Comparison of ENCODE assay signal across 34 cellular contexts in the genomic region with DNA sequence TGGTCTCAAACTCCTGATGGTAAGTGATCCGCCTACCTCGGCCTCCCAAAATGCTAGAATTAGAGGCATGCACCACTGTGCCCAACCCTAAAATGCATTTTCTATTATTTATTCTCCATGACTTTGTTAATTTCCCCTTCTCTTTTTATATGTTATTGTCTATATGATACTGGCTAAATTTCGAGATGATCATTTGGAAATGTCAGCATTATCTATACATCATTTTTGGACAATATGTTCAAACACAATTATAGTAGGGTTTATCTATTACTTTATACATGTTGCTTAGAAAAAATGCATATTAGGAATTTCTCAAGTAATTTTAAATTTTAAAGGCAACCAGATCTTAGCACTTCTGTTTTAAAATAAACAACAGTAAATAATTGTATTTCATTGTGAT. TPM values are rescaled to one million over a fixed set of nuclear protein-coding genes. Genes with fewer than 3 reads are reported as not detected.
DNase-seq lines count a peak whose midpoint lies in the region; ATAC-seq, FAIRE-seq and TF ChIP-seq lines count a peak whose summit lies in the region.
"Had no signal": no experiment of that assay in that cellular context is flagged by ENCODE, and none has a peak within 500 bp of the region (broad histone marks: within the 10 kb centered on the region; RNA-seq: fewer than 3 reads in every experiment).

No MANE protein-coding gene starts in this region.

- FAIRE-seq in GM12878 (lab: Jason Lieb, UNC) = no peak
- FAIRE-seq in K562 (lab: Jason Lieb, UNC) = no peak
- FAIRE-seq: A204.1, A549, D721Med had no signal

- RAD21 ChIA-PET in GM12878 (lab: Charles Lee; ENCODE audit: unreplicated experiment) = no interaction called here

- no peaks in the 10 kb centered on the region for H3K36me3 Mint-ChIP-seq in T-helper 1 cell treated with Interleukin-12 subunit alpha and Interleukin-12 subunit beta and Interleukin-4 antibody, amounts not matched to agents 30 μg/mL and 1 μg/mL, for 36 hours (ENCODE audit: low read depth)
- H3K36me3 Mint-ChIP-seq: CD14-positive monocyte; CD4-positive, alpha-beta memory T cell; CD4-positive, CD25-positive, alpha-beta regulatory T cell; CD8-positive, alpha-beta T cell had no signal

- TF ChIP-seq EP300 in GM12878 (IDR thresholded peaks at IDR 0.05; ENCODE audit: borderline replicate concordance in 1 of 2, control insufficient read depth in 1 of 2, low read depth in 2 of 2, low read length in 2 of 2) = no peak
- TF ChIP-seq EP300 in K562 (IDR thresholded peaks at IDR 0.05; ENCODE audit: low read length) = no peak

- intact Hi-C loops in GM12878 (cut with micrococcal nuclease; ENCODE audit: unreplicated experiment) = no loop called here
- intact Hi-C loops in K562 (cut with micrococcal nuclease) = loop anchor here (2.0 to 5.0 kb wide), 2 partner anchors 33 to 45 kb away; no protein-coding TSS in a partner anchor

- H3K27ac ChIP-seq in GM12878 (ENCODE audit: control insufficient read depth, insufficient read depth) (peak overlapping the region; percentile 58; the same call in 1 of the 2 replicates), K562 (ENCODE audit: extremely low read depth, low read depth, low read length) (peak overlapping the region; percentile 78; the same call in 2 of the 3 replicates)
- H3K27ac ChIP-seq: 22Rv1, A549, BLaER1, C4-2B had no signal

- SMC1A ChIA-PET in GM12878 (lab: Charles Lee; ENCODE audit: uncharacterized antibody, unreplicated experiment) = no interaction called here

- H3K4me2 ChIP-seq in GM12878 (ENCODE audit: control insufficient read depth, insufficient read depth) = no peak overlapping the region
- no peak overlapping the region for H3K4me2 ChIP-seq in K562 (ENCODE audit: insufficient read depth, low read length)
- H3K4me2 ChIP-seq: A549, BLaER1 had no signal

- ATAC-seq in GM12878 (no peak), K562 (no peak)
- ATAC-seq: A549 had no signal

- peaks cover 12% of the 10 kb centered on the region for H3K4me1 Mint-ChIP-seq in T-helper 1 cell treated with Interleukin-12 subunit alpha and Interleukin-12 subunit beta and Interleukin-4 antibody, amounts not matched to agents 30 μg/mL and 1 μg/mL, for 36 hours (ENCODE audit: low read depth)

- H3K9me3 ChIP-seq in GM12878 (replicated peaks; ENCODE audit: control insufficient read depth, insufficient read depth, low read length) (no peaks in the 10 kb centered on the region; the same call in 2 of the 3 replicates), K562 (replicated peaks; ENCODE audit: control insufficient read depth, insufficient read depth, low read depth, low read length) (peaks cover 3% of the 10 kb centered on the region; the same call in 1 of the 2 replicates)
- H3K9me3 ChIP-seq: A549; BE2C; BLaER1; BLaER1 treated with 17β-estradiol and CSF1 and Interleukin-3, amounts not matched to agents 10 nM and 100 nM; Caco-2 had no signal

- H3K79me2 ChIP-seq in GM12878 (ENCODE audit: control insufficient read depth, insufficient read depth, low read length) = no peaks in the 10 kb centered on the region
- H3K79me2 ChIP-seq in K562 (ENCODE audit: control insufficient read depth, insufficient read depth, low read length) = no peaks in the 10 kb centered on the region

- no peak overlapping the region for H3K4me3 Mint-ChIP-seq in T-helper 1 cell treated with Interleukin-12 subunit alpha and Interleukin-12 subunit beta and Interleukin-4 antibody, amounts not matched to agents 30 μg/mL and 1 μg/mL, for 36 hours
- H3K4me3 Mint-ChIP-seq: B cell; CD14-positive monocyte; CD4-positive, alpha-beta memory T cell; CD4-positive, alpha-beta T cell; CD8-positive, alpha-beta memory T cell had no signal

- H3K4me3 ChIP-seq in GM12878 (no peak overlapping the region), K562 (no peak overlapping the region)
- H3K4me3 ChIP-seq: A549; BLaER1; BLaER1 treated with 17β-estradiol and CSF1 and Interleukin-3, amounts not matched to agents 10 nM and 100 nM had no signal

- no peak for TF ChIP-seq RAD21 in GM12878 (IDR thresholded peaks at IDR 0.05; ENCODE audit: insufficient read depth, low read depth, low read length)
- no peak for TF ChIP-seq RAD21 in K562 (CRISPR knock-in tag; conservative IDR thresholded peaks at IDR 0.05 in 1 of 2, IDR thresholded peaks at IDR 0.05 in 1 of 2)

- TF ChIP-seq POLR2A in GM12878 (IDR thresholded peaks at IDR 0.05; ENCODE audit: low read depth, low read length) = no peak
- TF ChIP-seq POLR2A in K562 (conservative IDR thresholded peaks at IDR 0.05) = no peak

- BruUV-seq in GM12878 (replicated peaks; lab: Mats Ljungman, UMichigan) (no TSS peak), K562 (replicated peaks; lab: Mats Ljungman, UMichigan) (no TSS peak)

- no peaks in the 10 kb centered on the region for H3K36me3 ChIP-seq in GM12878 (ENCODE audit: control insufficient read depth in 2 of 2, insufficient read depth in 2 of 2, low read length in 1 of 2)
- no peaks in the 10 kb centered on the region for H3K36me3 ChIP-seq in K562 (ENCODE audit: control insufficient read depth, insufficient read depth, low read length)
- H3K36me3 ChIP-seq: BE2C; BLaER1; BLaER1 treated with 17β-estradiol and CSF1 and Interleukin-3, amounts not matched to agents 10 nM and 100 nM had no signal

- H3K27me3 ChIP-seq in GM12878 (replicated peaks in 1 of 2; ENCODE audit: control insufficient read depth in 2 of 2, insufficient read depth in 2 of 2, low read length in 1 of 2) = no peaks in the 10 kb centered on the region
- no peaks in the 10 kb centered on the region for H3K27me3 ChIP-seq in K562 (ENCODE audit: control insufficient read depth in 2 of 2, insufficient read depth in 2 of 2, low read length in 2 of 2)
- H3K27me3 ChIP-seq: BLaER1; BLaER1 treated with 17β-estradiol and CSF1 and Interleukin-3, amounts not matched to agents 10 nM and 100 nM had no signal

- no peak for TF ChIP-seq CTCF in GM12878 (IDR thresholded peaks at IDR 0.05 in 2 of 3, conservative IDR thresholded peaks at IDR 0.05 in 1 of 3; ENCODE audit: control insufficient read depth in 2 of 3, extremely low read depth in 1 of 3, insufficient read depth in 1 of 3, low read depth in 3 of 3, low read length in 3 of 3)
- no peak for TF ChIP-seq CTCF in K562 (IDR thresholded peaks at IDR 0.05 in 2 of 3, conservative IDR thresholded peaks at IDR 0.05 in 1 of 3; ENCODE audit: insufficient read depth in 2 of 3, low read depth in 1 of 3, low read length in 3 of 3)

- H3K4me1 ChIP-seq in GM12878 (ENCODE audit: control insufficient read depth, insufficient read depth, low read length) = peaks cover 15% of the 10 kb centered on the region
- H3K4me1 ChIP-seq in K562 (replicated peaks in 1 of 2; ENCODE audit: control insufficient read depth in 2 of 2, insufficient read depth in 2 of 2, low read length in 2 of 2) = peaks cover 3 to 22% of the 10 kb centered on the region in 2 experiments; a peak in 4 of 5 replicates
- H3K4me1 ChIP-seq: A549, BE2C, Caco-2 had no signal

- H2AFZ ChIP-seq in GM12878 (ENCODE audit: control insufficient read depth, low read depth, low read length) (no peak overlapping the region; the same call in 1 of the 2 replicates), K562 (ENCODE audit: low read depth, low read length) (peak overlapping the region; percentile 3; the same call in 1 of the 2 replicates)

- in situ Hi-C loops in GM12878 (cut with MboI) (no loop called here), K562 (cut with MboI) (no loop called here)

- H3K9me1 ChIP-seq in K562 (ENCODE audit: control insufficient read depth, insufficient read depth, low read length) = no peaks in the 10 kb centered on the region

- H4K20me1 ChIP-seq in GM12878 (ENCODE audit: control insufficient read depth, insufficient read depth) (no peaks in the 10 kb centered on the region), K562 (replicated peaks; ENCODE audit: control insufficient read depth, insufficient read depth, low read length) (no peaks in the 10 kb centered on the region)
- H4K20me1 ChIP-seq: BLaER1; BLaER1 treated with 17β-estradiol and CSF1 and Interleukin-3, amounts not matched to agents 10 nM and 100 nM had no signal

- H3K9ac ChIP-seq in GM12878 (ENCODE audit: control insufficient read depth, insufficient read depth, low read length) (no peak overlapping the region), K562 (ENCODE audit: insufficient read depth in 1 of 2, low read depth in 2 of 2, low read length in 2 of 2) (no peak overlapping the region)
- H3K9ac ChIP-seq: BLaER1; BLaER1 treated with 17β-estradiol and CSF1 and Interleukin-3, amounts not matched to agents 10 nM and 100 nM had no signal

- H3K27ac Mint-ChIP-seq in T-helper 1 cell treated with Interleukin-12 subunit alpha and Interleukin-12 subunit beta and Interleukin-4 antibody, amounts not matched to agents 30 μg/mL and 1 μg/mL, for 36 hours = peak overlapping the region; percentile 21
- H3K27ac Mint-ChIP-seq: B cell; CD4-positive, alpha-beta T cell had no signal

- DNase-seq in T-helper 1 cell (no peak), GM12878 (ENCODE audit: low read depth, low spot score) (no peak), K562 (ENCODE audit: extremely low read depth in 1 of 4, low spot score in 3 of 4) (no peak), C1 segment of cervical spinal cord (lab: John Stamatoyannopoulos, UW) (no peak), NCI-H82 (lab: John Stamatoyannopoulos, UW) (no peak)
- DNase-seq: 8988T; ACHN; AML-193; BE2C; Caco-2; Calu3; CD4-positive, alpha-beta memory T cell; CD4-positive, alpha-beta T cell; CD8-positive, alpha-beta T cell; COR-L47; DMS 273 treated with DMSO at 0.1 percent for 48 hours; DMS153; DMS53; DMS79; DMS79 treated with DMSO at 0.1 percent for 48 hours; DND-41; EL had no signal

- no peaks in the 10 kb centered on the region for H3K9me3 Mint-ChIP-seq in T-helper 1 cell treated with Interleukin-12 subunit alpha and Interleukin-12 subunit beta and Interleukin-4 antibody, amounts not matched to agents 30 μg/mL and 1 μg/mL, for 36 hours
- H3K9me3 Mint-ChIP-seq: CD4-positive, alpha-beta memory T cell; CD4-positive, alpha-beta T cell; CD8-positive, alpha-beta memory T cell; CD8-positive, alpha-beta T cell had no signal

- CTCF ChIA-PET in GM12878 (lab: Yijun Ruan, JAX) = no interaction called here
- CTCF ChIA-PET in K562 (lab: Yijun Ruan, JAX; ENCODE audit: low intra/inter-chr PET ratio) = no interaction called here

- 94% methylated on average over 3 of the region's 3 CpGs for WGBS in GM12878 (ENCODE audit: insufficient coverage, insufficient replicate concordance, low lambda C conversion rate, missing lambda C conversion rate)
- 92% methylated on average over 3 of the region's 3 CpGs for WGBS in K562 (ENCODE audit: insufficient coverage, low coverage, missing lambda C conversion rate)

- POLR2A ChIA-PET in GM12878 (lab: Charles Lee) (no interaction called here), K562 (lab: Yijun Ruan, JAX) (interaction anchor here (0.6 kb wide), 1 partner anchor 81 kb away, joined by 3 read pairs; no protein-coding TSS in a partner anchor)

- H3K27me3 Mint-ChIP-seq in T-helper 1 cell treated with Interleukin-12 subunit alpha and Interleukin-12 subunit beta and Interleukin-4 antibody, amounts not matched to agents 30 μg/mL and 1 μg/mL, for 36 hours (ENCODE audit: low read depth) = peaks cover 4% of the 10 kb centered on the region
- H3K27me3 Mint-ChIP-seq: B cell; CD4-positive, alpha-beta T cell had no signal

RNA-seq across cellular contexts. Expression of a gene that starts 34.4 kb away (rescaled TPM):
- 251 and 262 TPM in 2 replicates for total RNA-seq in GM12878 (2013; cell fraction: nucleolus; rRNA removed)
- 32.2 and 33.7 TPM in 2 replicates for total RNA-seq in GM12878 (2014; rRNA removed)
- 37.0 and 39.1 TPM in 2 replicates for total RNA-seq in GM12878 (2014; rRNA removed; fragmentation: Illumina TruSeq; extraction: Trizol)
- total RNA-seq in GM12878 (2021) = 37.5 and 37.7 TPM in 2 replicates
- polyA plus RNA-seq in GM12878 (2011; ENCODE audit: low read depth) = 14.0 TPM
- polyA plus RNA-seq in GM12878 (2011; rRNA removed) = 13.6 and 19.7 TPM in 2 replicates
- 23.6 and 25.1 TPM in 2 replicates for polyA plus RNA-seq in GM12878 (2011; cell fraction: cytosol; rRNA removed)
- polyA plus RNA-seq in GM12878 (2011; cell fraction: nucleus; rRNA removed) = 36.9 and 47.3 TPM in 2 replicates
- polyA plus RNA-seq in GM12878 (2012) = 14.9 and 17.9 TPM in 2 replicates
- 31.1 and 40.9 TPM in 2 replicates for polyA plus RNA-seq in GM12878 (2014; fragmentation: Illumina TruSeq; extraction: Trizol)
- 1 to 10 TPM; 4.3 to 6.7 TPM for polyA plus RNA-seq in GM12878 (2014; fragmentation: Nextera tagmentation; extraction: Ambion mirVana)
- 22.5 and 23.5 TPM in 2 replicates for polyA plus RNA-seq in GM12878 (2014; rRNA removed)
- 10 to 100 TPM; 11.9 to 13.2 TPM for polyA plus RNA-seq in GM12878 (2016; fragmentation: Nextera tagmentation; extraction: Ambion mirVana)
- 71.2 and 77.4 TPM in 2 replicates for polyA minus RNA-seq in GM12878 (2011; rRNA and poly(A)+ RNA removed)
- polyA minus RNA-seq in GM12878 (2011; cell fraction: cytosol; rRNA and poly(A)+ RNA removed) = 17.7 and 17.9 TPM in 2 replicates
- polyA minus RNA-seq in GM12878 (2011; cell fraction: nucleus; rRNA and poly(A)+ RNA removed) = 62.4 and 93.5 TPM in 2 replicates
- total RNA-seq in K562 (2011; cell fraction: chromatin; rRNA removed; ENCODE audit: low replicate concordance) = 53.0 and 162 TPM in 2 replicates
- total RNA-seq in K562 (2011; cell fraction: nucleolus; rRNA removed) = 38.2 and 56.5 TPM in 2 replicates
- 82.4 and 142 TPM in 2 replicates for total RNA-seq in K562 (2011; cell fraction: nucleoplasm; rRNA removed)
- 19.3 and 21.7 TPM in 2 replicates for total RNA-seq in K562 (2014; rRNA removed)
- 33.3 and 37.1 TPM in 2 replicates for total RNA-seq in K562 (2014; rRNA removed; fragmentation: Illumina TruSeq; extraction: Trizol)
- 29.3 and 30.4 TPM in 2 replicates for total RNA-seq in K562 (2015; rRNA removed; fragmentation: Illumina TruSeq; extraction: Trizol)
- 25.8 and 28.8 TPM in 2 replicates for total RNA-seq in K562 (2021)
- 16.9 and 18.2 TPM in 2 replicates for polyA plus RNA-seq in K562 (2011; rRNA removed)
- polyA plus RNA-seq in K562 (2011; cell fraction: cytosol; rRNA removed) = 19.3 and 22.5 TPM in 2 replicates
- polyA plus RNA-seq in K562 (2011; cell fraction: nucleus; rRNA removed) = 35.9 and 42.5 TPM in 2 replicates
- 11.0 and 12.9 TPM in 2 replicates for polyA plus RNA-seq in K562 (2012)
- polyA plus RNA-seq in K562 (2014; fragmentation: Illumina TruSeq; extraction: Trizol) = 20.9 and 24.9 TPM in 2 replicates
- 1 to 10 TPM; 6.0 to 6.2 TPM for polyA plus RNA-seq in K562 (2014; fragmentation: Nextera tagmentation; extraction: Ambion mirVana)
- polyA plus RNA-seq in K562 (2014; rRNA removed) = 14.6 and 18.4 TPM in 2 replicates
- 64.9 and 75.2 TPM in 2 replicates for polyA minus RNA-seq in K562 (2011; rRNA and poly(A)+ RNA removed)
- 21.6 and 23.0 TPM in 2 replicates for polyA minus RNA-seq in K562 (2011; cell fraction: cytosol; rRNA and poly(A)+ RNA removed)
- 68.8 and 114 TPM in 2 replicates for polyA minus RNA-seq in K562 (2011; cell fraction: nucleus; rRNA and poly(A)+ RNA removed)
